Comparison of ENCODE assay signal across 27 cellular contexts in the genomic region with DNA sequence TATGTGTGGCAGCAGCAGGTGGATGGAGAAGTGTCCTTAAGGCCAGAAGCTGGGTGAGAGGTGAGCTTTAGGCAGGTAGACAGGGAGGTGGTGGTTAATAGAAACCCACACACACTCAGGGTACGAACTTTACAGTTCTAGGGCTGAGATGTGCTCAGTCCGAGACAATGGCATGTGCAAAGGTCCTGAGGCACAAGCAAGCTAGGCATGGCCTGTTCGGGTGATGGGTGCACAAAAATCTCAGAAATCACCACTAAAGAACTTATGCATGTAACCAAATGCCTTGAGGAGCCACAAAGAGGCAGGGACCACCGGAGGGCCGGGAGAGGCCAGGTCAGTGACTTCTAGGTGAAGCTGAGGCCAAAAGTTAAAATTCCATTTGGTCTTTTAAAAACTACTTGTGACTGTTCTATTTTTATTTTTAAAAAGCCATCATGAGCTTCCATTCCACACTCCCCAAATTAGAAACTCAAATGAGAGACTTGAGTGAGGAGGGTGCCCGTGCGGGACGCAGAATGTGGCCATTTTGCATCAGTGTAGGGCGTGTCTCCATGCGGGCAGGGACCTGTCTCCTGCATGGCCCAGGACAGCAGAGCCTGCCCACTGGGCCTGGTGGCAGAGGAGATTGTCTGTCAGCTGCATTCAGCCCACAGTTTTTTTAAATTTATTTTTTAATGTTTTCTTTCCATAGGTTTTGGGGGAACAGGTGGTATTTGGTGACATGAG. TPM values are rescaled to one million over a fixed set of nuclear protein-coding genes. Genes with fewer than 3 reads are reported as not detected.
"Had no signal": no experiment of that assay in that cellular context is flagged by ENCODE, and none has a peak within 500 bp of the region (broad histone marks: within the 10 kb centered on the region; RNA-seq: fewer than 3 reads in every experiment).

No MANE protein-coding gene starts in this region.

- H3K27ac ChIP-seq: breast epithelium, RWPE1 had no signal

- DNase-seq: activated B cell treated with CpG ODN at 0.5 μM for 24 hours; activated CD4-positive, alpha-beta T cell treated with anti-CD3 and anti-CD28 coated beads for 1 hour; activated CD4-positive, alpha-beta T cell treated with anti-CD3 and anti-CD28 coated beads, Interleukin-2, amount 10 ng/mL, durations not matched to agents 24 days and 14 days; activated CD4-positive, alpha-beta T cell treated with anti-CD3 and anti-CD28 coated beads, Interleukin-2, amount 50 U/mL, for 48 hours; activated CD8-positive, alpha-beta memory T cell treated with anti-CD3 and anti-CD28 coated beads, Interleukin-2, amount 10 ng/mL, durations not matched to agents 7 days and 5 days; activated effector memory CD4-positive, alpha-beta T cell treated with Interleukin-2 at 50 U/mL for 16 hours; activated naive CD4-positive, alpha-beta T cell; activated T-cell treated with anti-CD3 and anti-CD28 coated beads, Interleukin-2, amount 50 U/mL, for 24 hours; caudate nucleus; KG1; NCI-H1092; NCI-H1417; NCI-H1930; NCI-H2171; NCI-H226; NCI-H526; NCI-H82; OCI-M1; SHP77 treated with DMSO at 0.1 percent for 48 hours had no signal

- ATAC-seq: activated CD8-positive, alpha-beta memory T cell treated with anti-CD3 and anti-CD28 coated beads, Interleukin-2, amount 10 ng/mL, durations not matched to agents 7 days and 5 days; Panc1 had no signal

- H3K4me3 ChIP-seq: breast epithelium had no signal

- H3K9me3 ChIP-seq: breast epithelium had no signal

- H3K36me3 ChIP-seq: breast epithelium had no signal

- H3K4me1 Mint-ChIP-seq: activated B cell treated with CpG ODN at 0.5 μM for 24 hours; activated CD4-positive, alpha-beta T cell treated with anti-CD3 and anti-CD28 coated beads, Interleukin-2, amount 10 ng/mL, durations not matched to agents 24 days and 14 days; activated naive CD4-positive, alpha-beta T cell treated with anti-CD3 and anti-CD28 coated beads, Interleukin-2, amount 50 U/mL, for 24 hours had no signal

- H3K9me3 Mint-ChIP-seq: activated B cell treated with CpG ODN at 0.5 μM for 24 hours; activated CD4-positive, alpha-beta T cell treated with anti-CD3 and anti-CD28 coated beads, Interleukin-2, amount 10 ng/mL, durations not matched to agents 24 days and 14 days; activated naive CD4-positive, alpha-beta T cell treated with anti-CD3 and anti-CD28 coated beads, Interleukin-2, amount 50 U/mL, for 24 hours; activated T-cell treated with anti-CD3 and anti-CD28 coated beads, Interleukin-2, amount 50 U/mL, for 24 hours; activated T-helper 1 cell treated with anti-CD3 and anti-CD28 coated beads, Interleukin-12 subunit alpha, Interleukin-12 subunit beta, Interleukin-2, Interleukin-4 antibody, amounts not matched to agents 30 ng/mL and 10 ng/mL and 1 ng/mL, durations not matched to agents 14 hours and 24 hours and 36 hours; T-helper 1 cell treated with Interleukin-12 subunit alpha and Interleukin-12 subunit beta and Interleukin-4 antibody, amounts not matched to agents 30 μg/mL and 1 μg/mL, for 36 hours had no signal

- H3K27ac Mint-ChIP-seq: activated B cell treated with CpG ODN at 0.5 μM for 24 hours; activated CD4-positive, alpha-beta T cell treated with anti-CD3 and anti-CD28 coated beads, Interleukin-2, amount 10 ng/mL, durations not matched to agents 24 days and 14 days; activated CD8-positive, alpha-beta memory T cell treated with anti-CD3 and anti-CD28 coated beads, Interleukin-2, amount 10 ng/mL, durations not matched to agents 7 days and 5 days; activated naive CD4-positive, alpha-beta T cell treated with anti-CD3 and anti-CD28 coated beads, Interleukin-2, amount 50 U/mL, for 24 hours; activated T-cell treated with anti-CD3 and anti-CD28 coated beads, Interleukin-2, amount 50 U/mL, for 24 hours; activated T-helper 1 cell treated with anti-CD3 and anti-CD28 coated beads, Interleukin-12 subunit alpha, Interleukin-12 subunit beta, Interleukin-2, Interleukin-4 antibody, amounts not matched to agents 30 ng/mL and 10 ng/mL and 1 ng/mL, durations not matched to agents 14 hours and 24 hours and 36 hours; T-helper 1 cell treated with Interleukin-12 subunit alpha and Interleukin-12 subunit beta and Interleukin-4 antibody, amounts not matched to agents 30 μg/mL and 1 μg/mL, for 36 hours had no signal

- H3K4me3 Mint-ChIP-seq: activated B cell treated with CpG ODN at 0.5 μM for 24 hours; activated CD4-positive, alpha-beta T cell treated with anti-CD3 and anti-CD28 coated beads, Interleukin-2, amount 10 ng/mL, durations not matched to agents 24 days and 14 days; activated CD8-positive, alpha-beta memory T cell treated with anti-CD3 and anti-CD28 coated beads, Interleukin-2, amount 10 ng/mL, durations not matched to agents 7 days and 5 days; activated naive CD4-positive, alpha-beta T cell treated with anti-CD3 and anti-CD28 coated beads, Interleukin-2, amount 50 U/mL, for 24 hours; activated T-cell treated with anti-CD3 and anti-CD28 coated beads, Interleukin-2, amount 50 U/mL, for 24 hours; activated T-helper 1 cell treated with anti-CD3 and anti-CD28 coated beads, Interleukin-12 subunit alpha, Interleukin-12 subunit beta, Interleukin-2, Interleukin-4 antibody, amounts not matched to agents 30 ng/mL and 10 ng/mL and 1 ng/mL, durations not matched to agents 14 hours and 24 hours and 36 hours; T-helper 1 cell treated with Interleukin-12 subunit alpha and Interleukin-12 subunit beta and Interleukin-4 antibody, amounts not matched to agents 30 μg/mL and 1 μg/mL, for 36 hours had no signal

- H3K36me3 Mint-ChIP-seq: activated CD8-positive, alpha-beta memory T cell treated with anti-CD3 and anti-CD28 coated beads, Interleukin-2, amount 10 ng/mL, durations not matched to agents 7 days and 5 days; activated naive CD4-positive, alpha-beta T cell treated with anti-CD3 and anti-CD28 coated beads, Interleukin-2, amount 50 U/mL, for 24 hours had no signal

RNA-seq across cellular contexts. Expression of a gene that starts 4.0 kb away (rescaled TPM):
- total RNA-seq: activated B cell treated with CpG ODN at 0.5 μM for 24 hours; activated CD4-positive, alpha-beta T cell treated with anti-CD3 and anti-CD28 coated beads, Interleukin-2, amount 10 ng/mL, durations not matched to agents 24 days and 14 days; activated CD8-positive, alpha-beta memory T cell treated with anti-CD3 and anti-CD28 coated beads, Interleukin-2, amount 10 ng/mL, durations not matched to agents 7 days and 5 days; activated T-helper 1 cell treated with anti-CD3 and anti-CD28 coated beads, Interleukin-12 subunit alpha, Interleukin-12 subunit beta, Interleukin-2, Interleukin-4 antibody, amounts not matched to agents 30 ng/mL and 10 ng/mL and 1 ng/mL, durations not matched to agents 14 hours and 24 hours and 36 hours; NCI-H460; SK-MEL-5 had no signal
